1 cellular context compared by ENCODE assay signal in genomic region chr5:33474931-33475499, GRCh38.
A peak's percentile ranks its signal among the peaks of the same experiment; 100 is the strongest.
TF ChIP-seq lines count a peak whose summit lies in the region.

No MANE protein-coding gene starts in this region.

TF ChIP-seq in K562, 482 proteins besides CTCF, POLR2A, EP300 and RAD21 (continued from another document and continues in another):
- TF ChIP-seq ILK (tag; IDR thresholded peaks at IDR 0.05; ENCODE audit: borderline replicate concordance, low read depth) (no peak), ID3 (CRISPR knock-in tag; IDR thresholded peaks at IDR 0.05) (no peak), ID3 (tag; IDR thresholded peaks at IDR 0.05) (no peak), ZNF699 (CRISPR knock-in tag; IDR thresholded peaks at IDR 0.05; ENCODE audit: insufficient replicate concordance) (no peak), SPI1 (IDR thresholded peaks at IDR 0.05; ENCODE audit: borderline replicate concordance, low read depth, low read length) (no peak), TCF15 (CRISPR knock-in tag; IDR thresholded peaks at IDR 0.05) (no peak), PCBP1 (IDR thresholded peaks at IDR 0.05; ENCODE audit: low read depth, low read length, poor library complexity, severe bottlenecking) (no peak), PHF8 (IDR thresholded peaks at IDR 0.05; ENCODE audit: borderline replicate concordance, low read length) (no peak), GTF2A2 (tag; IDR thresholded peaks at IDR 0.05) (no peak), STAT6 (CRISPR knock-in tag; IDR thresholded peaks at IDR 0.05) (no peak), ARHGAP35 (IDR thresholded peaks at IDR 0.05; ENCODE audit: partially characterized antibody) (no peak), ZNF717 (CRISPR knock-in tag; IDR thresholded peaks at IDR 0.05) (no peak), ARID1B (IDR thresholded peaks at IDR 0.05) (peak; percentile 93), ZNF318 (IDR thresholded peaks at IDR 0.05; ENCODE audit: borderline replicate concordance in 1 of 2, low read depth in 1 of 2) (no peak), E2F1 (CRISPR knock-in tag; IDR thresholded peaks at IDR 0.05) (no peak), COPS2 (conservative IDR thresholded peaks at IDR 0.05) (no peak), TFAM (CRISPR knock-in tag; conservative IDR thresholded peaks at IDR 0.05) (no peak), FOSL1 (tag; conservative IDR thresholded peaks at IDR 0.05) (no peak), ZNF584 (CRISPR knock-in tag; IDR thresholded peaks at IDR 0.05; ENCODE audit: low read depth) (no peak), U2AF2 (optimal IDR thresholded peaks at IDR 0.05; ENCODE audit: low read depth, low read length) (no peak), ZNF3 (CRISPR knock-in tag; IDR thresholded peaks at IDR 0.05) (no peak), HDAC2 (IDR thresholded peaks at IDR 0.05) (0 out of 2 replicates have a peak, but pooled peaks have one; percentile 17), MGA (IDR thresholded peaks at IDR 0.05) (no peak), POLR2B (IDR thresholded peaks at IDR 0.05; ENCODE audit: low read depth, partially characterized antibody) (no peak), TEAD1 (CRISPR knock-in tag; IDR thresholded peaks at IDR 0.05) (no peak), ELF4 (CRISPR knock-in tag; IDR thresholded peaks at IDR 0.05) (no peak), ZFPM2 (CRISPR knock-in tag; IDR thresholded peaks at IDR 0.05) (no peak), RFX5 (IDR thresholded peaks at IDR 0.05; ENCODE audit: low read depth, low read length) (no peak), ZKSCAN3 (CRISPR knock-in tag; IDR thresholded peaks at IDR 0.05) (no peak), ZBTB9 (CRISPR knock-in tag; IDR thresholded peaks at IDR 0.05) (no peak), ZNF212 (CRISPR knock-in tag; IDR thresholded peaks at IDR 0.05) (no peak), ZSCAN29 (IDR thresholded peaks at IDR 0.05) (no peak), EHMT2 (IDR thresholded peaks at IDR 0.05) (0 out of 2 replicates have a peak, but pooled peaks have one; percentile 8), KDM1A (IDR thresholded peaks at IDR 0.05) (peak in 1 of 2 experiments; percentile 35; a peak in 1 of 4 replicates), ZNF324 (CRISPR knock-in tag; IDR thresholded peaks at IDR 0.05) (no peak)
